Comparison of ENCODE assay signal across 8 cellular contexts in genomic region chr11:113675003-113675471, GRCh38.
DNase-seq lines count a peak whose midpoint lies in the region; ATAC-seq and TF ChIP-seq lines count a peak whose summit lies in the region.

No MANE protein-coding gene starts in this region.

- TF ChIP-seq CTCF in cardiac fibroblast (IDR thresholded peaks at IDR 0.05; ENCODE audit: low read depth, low read length): no peak

- peak; percentile 95 for DNase-seq in AG20443 (ENCODE audit: low spot score)
- peak; percentile 84 to 95 for DNase-seq in cardiac fibroblast (ENCODE audit: low read depth in 2 of 2)
- DNase-seq in C1 segment of cervical spinal cord (lab: John Stamatoyannopoulos, UW): no peak
- DNase-seq in activated effector memory CD4-positive, alpha-beta T cell treated with anti-CD3 and anti-CD28 coated beads, Interleukin-2, amount 50 U/mL, for 16 hours: no peak
- no peak for DNase-seq in HuH-7 (ENCODE audit: low spot score)
- no peak for DNase-seq in NCI-H345 (lab: John Stamatoyannopoulos, UW)

- ATAC-seq in GM19455 (IDR thresholded peaks at IDR 0.05; ENCODE audit: unreplicated experiment): peak; percentile 68
- ATAC-seq in HG03442 (IDR thresholded peaks at IDR 0.05; ENCODE audit: unreplicated experiment): peak; percentile 95

- H3K4me3 ChIP-seq in cardiac fibroblast (replicated peaks in 1 of 2; ENCODE audit: low read depth in 2 of 2, low read length in 2 of 2): no peak overlapping the region

Comparison
In these comparisons a context has a peak if more than half of its experiments do, and no peak if none do; other contexts are left out.
1. DNase-seq: peak in AG20443 (single experiment) and cardiac fibroblast (2 of 2); none in C1 segment of cervical spinal cord (0 of 14), activated effector memory CD4-positive, alpha-beta T cell treated with anti-CD3 and anti-CD28 coated beads, Interleukin-2, amount 50 U/mL, for 16 hours (single experiment), HuH-7 (single experiment) and NCI-H345 (single experiment).